ENCODE assay signal across 16 cellular contexts in genomic region chr12:50415899-50416479, GRCh38. TPM values are rescaled to one million over a fixed set of nuclear protein-coding genes. Genes with fewer than 3 reads are reported as not detected.
"Had no signal": no experiment of that assay in that cellular context is flagged by ENCODE, and none has a peak within 500 bp of the region (broad histone marks: within the 10 kb centered on the region; RNA-seq: fewer than 3 reads in every experiment).

No MANE protein-coding gene starts in this region.

- H3K9me3 ChIP-seq: esophagus squamous epithelium, psoas muscle, testis had no signal

- FAIRE-seq: endometrium had no signal

- DNase-seq: amygdala; cerebellar nuclear complex; dorsolateral prefrontal cortex; esophagus squamous epithelium; foreskin keratinocyte; immature natural killer cell; left colon; naive thymus-derived CD8-positive, alpha-beta T cell; nucleus accumbens; psoas muscle; stimulated activated CD4-positive, alpha-beta T cell treated with anti-CD3 and anti-CD28 coated beads, Interleukin-12 subunit alpha, Interleukin-12 subunit beta, amount 100 ng/mL, for 4 hours; T1000; testis had no signal

- H3K4me1 ChIP-seq: testis had no signal

- H3K27me3 ChIP-seq: dorsolateral prefrontal cortex, esophagus squamous epithelium, foreskin keratinocyte, testis had no signal

- ATAC-seq: foreskin keratinocyte; left colon; naive thymus-derived CD8-positive, alpha-beta T cell; psoas muscle had no signal

- H3K4me3 ChIP-seq: dorsolateral prefrontal cortex, esophagus squamous epithelium, lung, psoas muscle, testis had no signal

- H3K27ac ChIP-seq: dorsolateral prefrontal cortex, esophagus squamous epithelium, foreskin keratinocyte, psoas muscle, testis had no signal

RNA-seq across cellular contexts. Expression of gene FAM186A, which starts 19.6 kb away (rescaled TPM):
- total RNA-seq: dorsolateral prefrontal cortex; esophagus squamous epithelium; foreskin keratinocyte; left colon; lung; naive thymus-derived CD8-positive, alpha-beta T cell; psoas muscle; ureter had no signal
- polyA plus RNA-seq: foreskin keratinocyte, immature natural killer cell, lung, psoas muscle had no signal
